Comparison of ENCODE assay signal across 19 cellular contexts in the genomic region with DNA sequence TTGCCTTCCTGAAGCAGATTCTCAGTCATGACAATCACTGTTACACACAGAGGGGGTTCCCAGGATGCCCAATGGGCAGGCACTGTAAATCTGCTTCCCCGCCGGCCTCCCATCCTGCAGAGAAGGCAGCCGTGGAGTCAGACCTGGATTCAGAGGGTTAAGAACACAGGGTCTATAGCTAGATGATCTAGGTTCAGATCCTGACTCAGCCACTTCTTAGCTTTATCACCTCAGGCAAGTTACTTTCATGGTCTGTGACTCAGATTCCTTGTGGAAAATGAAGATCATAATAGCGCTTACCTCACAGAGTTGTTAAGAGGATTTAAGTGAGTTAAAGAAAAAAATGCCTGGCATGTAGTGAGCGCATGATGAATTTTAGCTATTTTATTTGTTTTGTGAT.
A peak's percentile ranks its signal among the peaks of the same experiment; 100 is the strongest.
DNase-seq lines count a peak whose midpoint lies in the region; ATAC-seq and TF ChIP-seq lines count a peak whose summit lies in the region.
"Had no signal": no experiment of that assay in that cellular context is flagged by ENCODE, and none has a peak within 500 bp of the region (broad histone marks: within the 10 kb centered on the region; RNA-seq: fewer than 3 reads in every experiment).

No MANE protein-coding gene starts in this region.

- H3K27me3 Mint-ChIP-seq in CD4-positive, alpha-beta memory T cell: peaks cover 10 to 11% of the 10 kb centered on the region in 2 donors
- H3K27me3 Mint-ChIP-seq in stimulated activated memory B cell treated with anti-CD40 and anti-IgM and Interleukin-4, amounts not matched to agents 10 μg/mL and 1 μg/mL and 100 μg/mL, for 72 hours: peaks cover 10% of the 10 kb centered on the region

- H3K36me3 Mint-ChIP-seq in CD4-positive, alpha-beta memory T cell: no peaks in the 10 kb centered on the region
- no peaks in the 10 kb centered on the region for H3K36me3 Mint-ChIP-seq in stimulated activated memory B cell treated with anti-CD40 and anti-IgM and Interleukin-4, amounts not matched to agents 10 μg/mL and 1 μg/mL and 100 μg/mL, for 72 hours
- H3K36me3 Mint-ChIP-seq: neural progenitor cell had no signal

- H3K4me1 Mint-ChIP-seq in CD4-positive, alpha-beta memory T cell: no peaks in the 10 kb centered on the region
- no peaks in the 10 kb centered on the region for H3K4me1 Mint-ChIP-seq in stimulated activated memory B cell treated with anti-CD40 and anti-IgM and Interleukin-4, amounts not matched to agents 10 μg/mL and 1 μg/mL and 100 μg/mL, for 72 hours
- H3K4me1 Mint-ChIP-seq: B cell, neural progenitor cell, T-helper 17 cell had no signal

- CTCF ChIA-PET in RWPE1 (lab: Yijun Ruan, JAX): no interaction called here
- CTCF ChIA-PET in CD4-positive, alpha-beta memory T cell (lab: Charles Lee; ENCODE audit: partially characterized antibody): no interaction called here

- H3K27ac ChIP-seq in RWPE1: no peak overlapping the region
- H3K27ac ChIP-seq in CD4-positive, alpha-beta memory T cell (ENCODE audit: low read depth, low read length): no peak overlapping the region
- H3K27ac ChIP-seq: body of pancreas, neural progenitor cell had no signal

- TF ChIP-seq CTCF in RWPE1 (conservative IDR thresholded peaks at IDR 0.05; ENCODE audit: low read depth): no peak
- no peak for TF ChIP-seq CTCF in fibroblast of villous mesenchyme (IDR thresholded peaks at IDR 0.05; ENCODE audit: insufficient read depth, low read depth, low read length)

- H3K9me3 ChIP-seq in CD4-positive, alpha-beta memory T cell (ENCODE audit: control insufficient read depth in 1 of 2, low read length in 2 of 2): no peaks in the 10 kb centered on the region
- H3K9me3 ChIP-seq: body of pancreas had no signal

- H3K9me3 Mint-ChIP-seq in CD4-positive, alpha-beta memory T cell: no peaks in the 10 kb centered on the region
- no peaks in the 10 kb centered on the region for H3K9me3 Mint-ChIP-seq in stimulated activated memory B cell treated with anti-CD40 and anti-IgM and Interleukin-4, amounts not matched to agents 10 μg/mL and 1 μg/mL and 100 μg/mL, for 72 hours
- H3K9me3 Mint-ChIP-seq: neural progenitor cell had no signal

- no peak overlapping the region for H3K4me3 Mint-ChIP-seq in CD4-positive, alpha-beta memory T cell
- no peak overlapping the region for H3K4me3 Mint-ChIP-seq in stimulated activated memory B cell treated with anti-CD40 and anti-IgM and Interleukin-4, amounts not matched to agents 10 μg/mL and 1 μg/mL and 100 μg/mL, for 72 hours
- H3K4me3 Mint-ChIP-seq: B cell, neural progenitor cell, T-helper 17 cell had no signal

- H3K27ac Mint-ChIP-seq in CD4-positive, alpha-beta memory T cell: no peak overlapping the region
- no peak overlapping the region for H3K27ac Mint-ChIP-seq in stimulated activated memory B cell treated with anti-CD40 and anti-IgM and Interleukin-4, amounts not matched to agents 10 μg/mL and 1 μg/mL and 100 μg/mL, for 72 hours
- H3K27ac Mint-ChIP-seq: B cell, neural progenitor cell, T-helper 17 cell had no signal

- no peaks in the 10 kb centered on the region for H3K36me3 ChIP-seq in CD4-positive, alpha-beta memory T cell (ENCODE audit: insufficient read depth, low read length)
- H3K36me3 ChIP-seq: neural progenitor cell had no signal

- no peaks in the 10 kb centered on the region for H3K4me1 ChIP-seq in CD4-positive, alpha-beta memory T cell (ENCODE audit: insufficient read depth, low read length)
- H3K4me1 ChIP-seq: body of pancreas, neural progenitor cell had no signal

- H3K4me3 ChIP-seq in fibroblast of villous mesenchyme (ENCODE audit: low read depth, low read length): no peak overlapping the region
- no peak overlapping the region for H3K4me3 ChIP-seq in CD4-positive, alpha-beta memory T cell (ENCODE audit: low read length in 2 of 2)
- H3K4me3 ChIP-seq: body of pancreas, neural progenitor cell had no signal

- no peak for ATAC-seq in HG03520 (IDR thresholded peaks at IDR 0.05; ENCODE audit: unreplicated experiment)
- no peak for ATAC-seq in stimulated activated memory B cell treated with anti-CD40 and anti-IgM and Interleukin-4, amounts not matched to agents 10 μg/mL and 1 μg/mL and 100 μg/mL, for 72 hours
- ATAC-seq: body of pancreas, right cardiac atrium, T-helper 17 cell had no signal

- H3K27me3 ChIP-seq in CD4-positive, alpha-beta memory T cell (ENCODE audit: insufficient read depth, low read length): no peaks in the 10 kb centered on the region
- H3K27me3 ChIP-seq: neural progenitor cell had no signal

- intact Hi-C loops in CD4-positive, alpha-beta memory T cell (cut with micrococcal nuclease): no loop called here

- POLR2A ChIA-PET in RWPE1 (lab: Yijun Ruan, JAX; ENCODE audit: low non-redundant PET): no interaction called here
- POLR2A ChIA-PET in CD4-positive, alpha-beta memory T cell (lab: Charles Lee; ENCODE audit: partially characterized antibody): no interaction called here

- DNase-seq in stimulated activated CD4-positive, alpha-beta T cell treated with anti-CD3 and anti-CD28 coated beads, Interleukin-15, amount 100 ng/mL, for 24 hours: peak; percentile 8
- DNase-seq in stimulated activated CD4-positive, alpha-beta T cell treated with anti-CD3 and anti-CD28 coated beads, Interleukin-2, amount 100 ng/mL, for 48 hours: no peak
- DNase-seq in RWPE1 (ENCODE audit: low spot score): peak; percentile 33
- DNase-seq in fibroblast of villous mesenchyme (ENCODE audit: low read depth): peak; percentile 21
- no peak for DNase-seq in CD4-positive, alpha-beta memory T cell
- no peak for DNase-seq in NCI-H1417 treated with DMSO at 0.1 percent for 48 hours (lab: John Stamatoyannopoulos, UW)
- DNase-seq: activated CD4-positive, alpha-beta T cell treated with anti-CD3 and anti-CD28 coated beads for 4 hours; body of pancreas; effector CD4-positive, alpha-beta T cell; foreskin fibroblast; NCI-H187; right cardiac atrium; RPMI8226; stimulated activated CD4-positive, alpha-beta T cell treated with anti-CD3 and anti-CD28 coated beads, Interleukin-4, amount 100 ng/mL, for 4 hours; T-helper 17 cell had no signal

Comparison
In these comparisons a context has a peak if more than half of its experiments do, and no peak if none do; other contexts are left out.
1. DNase-seq: peak in stimulated activated CD4-positive, alpha-beta T cell treated with anti-CD3 and anti-CD28 coated beads, Interleukin-15, amount 100 ng/mL, for 24 hours (single experiment), RWPE1 (single experiment) and fibroblast of villous mesenchyme (single experiment); none in stimulated activated CD4-positive, alpha-beta T cell treated with anti-CD3 and anti-CD28 coated beads, Interleukin-2, amount 100 ng/mL, for 48 hours (0 of 2), CD4-positive, alpha-beta memory T cell (0 of 5) and NCI-H1417 treated with DMSO at 0.1 percent for 48 hours (single experiment).